ENCODE assay signal across 1 cellular context in genomic region chr11:18566406-18566805, GRCh38.
TF ChIP-seq lines count a peak whose summit lies in the region.

No MANE protein-coding gene starts in this region.

TF ChIP-seq in endothelial cell of umbilical vein, 7 proteins besides CTCF, POLR2A, EP300 and RAD21:
- TF ChIP-seq EZH2 (IDR thresholded peaks at IDR 0.05; ENCODE audit: borderline replicate concordance, low read depth, low read length, severe bottlenecking) (no peak), POLR2AphosphoS5 (IDR thresholded peaks at IDR 0.05; ENCODE audit: insufficient read depth, low read depth, low read length) (no peak), JUN (IDR thresholded peaks at IDR 0.05; ENCODE audit: borderline replicate concordance, insufficient read depth, insufficient read length, low read depth) (no peak), FOS (IDR thresholded peaks at IDR 0.05; ENCODE audit: borderline replicate concordance, insufficient read depth, low read length) (no peak), MYC (IDR thresholded peaks at IDR 0.05; ENCODE audit: low read depth, low read length) (no peak), GATA2 (IDR thresholded peaks at IDR 0.05; ENCODE audit: insufficient read depth, insufficient read length, low read depth, low read length) (no peak), MAX (IDR thresholded peaks at IDR 0.05; ENCODE audit: insufficient read depth, insufficient read length) (no peak)
